In genomic region chr2:19560785-19561184, GRCh38 we compare ENCODE assay signal across 31 cellular contexts.
"Had no signal": no experiment of that assay in that cellular context is flagged by ENCODE, and none has a peak within 500 bp of the region (broad histone marks: within the 10 kb centered on the region; RNA-seq: fewer than 3 reads in every experiment).

No MANE protein-coding gene starts in this region.

- H3K4me3 ChIP-seq: neural progenitor cell, ovary, psoas muscle, skin epidermis, smooth muscle cell, spleen, suprapubic skin, testis, tibial artery, transverse colon, upper lobe of right lung, uterus had no signal

- H3K4me1 Mint-ChIP-seq: natural killer cell; nephron; neural progenitor cell; stimulated activated memory B cell treated with anti-CD40 and anti-IgM and Interleukin-4, amounts not matched to agents 10 μg/mL and 1 μg/mL and 100 μg/mL, for 72 hours had no signal

- H3K27me3 ChIP-seq: neural progenitor cell, ovary, spleen, testis, tibial artery, transverse colon, upper lobe of right lung, uterus had no signal

- H3K9ac ChIP-seq: neural progenitor cell, parathyroid adenoma had no signal

- DNase-seq: natural killer cell; occipital lobe; ovary; posterior cingulate gyrus; psoas muscle; right cardiac atrium; spleen; stimulated activated CD4-positive, alpha-beta T cell treated with anti-CD3 and anti-CD28 coated beads, Interleukin-12 subunit alpha, Interleukin-12 subunit beta, amount 100 ng/mL, for 4 hours; stimulated activated CD4-positive, alpha-beta T cell treated with anti-CD3 and anti-CD28 coated beads, Interleukin-1b, Interleukin-23, amount 100 ng/mL, for 48 hours; stimulated activated CD4-positive, alpha-beta T cell treated with anti-CD3 and anti-CD28 coated beads, Interleukin-4, amount 100 ng/mL, for 1 hour; stimulated activated CD4-positive, alpha-beta T cell treated with anti-CD3 and anti-CD28 coated beads, Interleukin-4, amount 100 ng/mL, for 4 hours; stimulated activated CD8-positive, alpha-beta memory T cell treated with anti-CD3 and anti-CD28 coated beads, Interleukin-4, amount 100 ng/mL, for 48 hours; stimulated activated naive CD4-positive, alpha-beta T cell; stimulated activated naive CD8-positive, alpha-beta T cell treated with anti-CD3 and anti-CD28 coated beads, Interleukin-15, amount 100 ng/mL, for 72 hours; stimulated activated naive CD8-positive, alpha-beta T cell treated with anti-CD3 and anti-CD28 coated beads, Interleukin-15, Interleukin-2, amounts not matched to agents 100 U/mL and 50 U/mL, for 24 hours; substantia nigra; testis; tibial artery; transverse colon; upper lobe of right lung; uterus had no signal

- H3K36me3 Mint-ChIP-seq: natural killer cell; neural progenitor cell; stimulated activated memory B cell treated with anti-CD40 and anti-IgM and Interleukin-4, amounts not matched to agents 10 μg/mL and 1 μg/mL and 100 μg/mL, for 72 hours; type B pancreatic cell had no signal

- H3K4me2 ChIP-seq: neural progenitor cell, smooth muscle cell had no signal

- H3K79me2 ChIP-seq: parathyroid adenoma had no signal

- H3K9me3 Mint-ChIP-seq: neural progenitor cell; stimulated activated naive CD8-positive, alpha-beta T cell treated with anti-CD3 and anti-CD28 coated beads, Interleukin-15, amount 100 ng/mL, for 72 hours; type B pancreatic cell had no signal

- H2AFZ ChIP-seq: neural progenitor cell, parathyroid adenoma had no signal

- H3K27ac ChIP-seq: neural progenitor cell, ovary, parathyroid adenoma, psoas muscle, skin epidermis, spleen, suprapubic skin, testis, tibial artery, transverse colon, upper lobe of right lung, uterus had no signal

- H3K36me3 ChIP-seq: neural progenitor cell, ovary, spleen, suprapubic skin, tibial artery, transverse colon, upper lobe of right lung, uterus had no signal

- H3K4me3 Mint-ChIP-seq: natural killer cell; nephron; neural progenitor cell; stimulated activated memory B cell treated with anti-CD40 and anti-IgM and Interleukin-4, amounts not matched to agents 10 μg/mL and 1 μg/mL and 100 μg/mL, for 72 hours; stimulated activated naive CD8-positive, alpha-beta T cell treated with anti-CD3 and anti-CD28 coated beads, Interleukin-15, amount 100 ng/mL, for 72 hours; type B pancreatic cell had no signal

- H3K9me3 ChIP-seq: ovary, psoas muscle, spleen, suprapubic skin, testis, tibial artery, transverse colon, upper lobe of right lung, uterus had no signal

- H3K27me3 Mint-ChIP-seq: stimulated activated memory B cell treated with anti-CD40 and anti-IgM and Interleukin-4, amounts not matched to agents 10 μg/mL and 1 μg/mL and 100 μg/mL, for 72 hours had no signal

- ATAC-seq: natural killer cell; psoas muscle; right cardiac atrium; sciatic nerve; stimulated activated memory B cell treated with anti-CD40 and anti-IgM and Interleukin-4, amounts not matched to agents 10 μg/mL and 1 μg/mL and 100 μg/mL, for 72 hours; stimulated activated naive CD8-positive, alpha-beta T cell treated with anti-CD3 and anti-CD28 coated beads, Interleukin-15, amount 100 ng/mL, for 72 hours; stimulated activated naive CD8-positive, alpha-beta T cell treated with anti-CD3 and anti-CD28 coated beads, Interleukin-15, Interleukin-2, amounts not matched to agents 100 U/mL and 50 U/mL, for 24 hours; upper lobe of right lung had no signal

- H3K27ac Mint-ChIP-seq: natural killer cell; nephron; neural progenitor cell; progenitor cell of endocrine pancreas; stimulated activated memory B cell treated with anti-CD40 and anti-IgM and Interleukin-4, amounts not matched to agents 10 μg/mL and 1 μg/mL and 100 μg/mL, for 72 hours; stimulated activated naive CD8-positive, alpha-beta T cell treated with anti-CD3 and anti-CD28 coated beads, Interleukin-15, amount 100 ng/mL, for 72 hours; type B pancreatic cell had no signal

- H3K4me1 ChIP-seq: neural progenitor cell, parathyroid adenoma, psoas muscle, spleen, suprapubic skin, testis, tibial artery, transverse colon, upper lobe of right lung, uterus had no signal
